1 cellular context compared by ENCODE assay signal in the genomic region with DNA sequence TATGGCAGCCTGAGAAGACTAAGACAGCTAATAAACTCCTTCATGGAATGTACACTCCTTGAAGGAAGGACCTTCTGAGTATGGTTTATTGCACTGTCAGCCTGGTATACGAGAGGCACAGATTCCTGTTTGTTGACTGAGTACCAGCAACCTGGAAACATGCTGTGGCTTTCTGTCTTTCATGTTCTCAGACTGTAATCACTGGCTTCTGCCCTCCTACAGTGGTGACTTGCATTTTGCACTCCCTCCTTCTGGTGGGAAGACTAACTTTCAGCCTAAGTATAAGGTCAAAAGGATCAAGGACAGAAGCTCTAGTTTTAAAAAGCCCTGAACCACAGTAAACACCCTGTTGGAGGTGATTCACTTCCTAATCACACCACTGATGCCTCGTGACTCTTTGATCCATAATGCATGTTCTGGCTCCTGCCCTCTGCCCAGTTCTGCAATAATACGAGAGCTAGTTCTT.
TF ChIP-seq lines count a peak whose summit lies in the region.

No MANE protein-coding gene starts in this region.

TF ChIP-seq in HepG2, 621 proteins besides CTCF, POLR2A, EP300 and RAD21 (continued from another document):
- TF ChIP-seq, protein P1, sequence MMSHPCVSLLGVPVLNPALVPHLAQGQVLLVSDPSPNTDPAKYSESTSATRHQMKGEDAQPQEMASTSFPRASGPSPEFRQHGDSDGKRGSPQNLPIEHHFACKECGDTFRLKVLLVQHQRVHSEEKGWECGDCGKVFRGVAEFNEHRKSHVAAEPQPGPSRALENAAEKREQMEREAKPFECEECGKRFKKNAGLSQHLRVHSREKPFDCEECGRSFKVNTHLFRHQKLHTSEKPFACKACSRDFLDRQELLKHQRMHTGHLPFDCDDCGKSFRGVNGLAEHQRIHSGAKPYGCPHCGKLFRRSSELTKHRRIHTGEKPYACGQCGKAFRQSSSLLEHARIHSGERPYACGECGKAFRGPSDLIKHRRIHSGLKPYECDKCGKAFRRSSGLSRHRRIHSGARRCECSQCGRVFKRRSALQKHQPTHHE (CRISPR knock-in tag; IDR thresholded peaks at IDR 0.05; ENCODE audit: borderline replicate concordance): no peak
- TF ChIP-seq HDAC6 (IDR thresholded peaks at IDR 0.05; ENCODE audit: low read depth, low read length): no peak
- TF ChIP-seq FOSL2 (CRISPR knock-in tag; IDR thresholded peaks at IDR 0.05): peak; percentile 97
- TF ChIP-seq, protein P2, sequence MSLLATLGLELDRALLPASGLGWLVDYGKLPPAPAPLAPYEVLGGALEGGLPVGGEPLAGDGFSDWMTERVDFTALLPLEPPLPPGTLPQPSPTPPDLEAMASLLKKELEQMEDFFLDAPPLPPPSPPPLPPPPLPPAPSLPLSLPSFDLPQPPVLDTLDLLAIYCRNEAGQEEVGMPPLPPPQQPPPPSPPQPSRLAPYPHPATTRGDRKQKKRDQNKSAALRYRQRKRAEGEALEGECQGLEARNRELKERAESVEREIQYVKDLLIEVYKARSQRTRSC (CRISPR knock-in tag; IDR thresholded peaks at IDR 0.05; ENCODE audit: low read depth): no peak
- TF ChIP-seq, protein P3, sequence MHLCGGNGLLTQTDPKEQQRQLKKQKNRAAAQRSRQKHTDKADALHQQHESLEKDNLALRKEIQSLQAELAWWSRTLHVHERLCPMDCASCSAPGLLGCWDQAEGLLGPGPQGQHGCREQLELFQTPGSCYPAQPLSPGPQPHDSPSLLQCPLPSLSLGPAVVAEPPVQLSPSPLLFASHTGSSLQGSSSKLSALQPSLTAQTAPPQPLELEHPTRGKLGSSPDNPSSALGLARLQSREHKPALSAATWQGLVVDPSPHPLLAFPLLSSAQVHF (CRISPR knock-in tag; IDR thresholded peaks at IDR 0.05): no peak
- TF ChIP-seq, protein P4, sequence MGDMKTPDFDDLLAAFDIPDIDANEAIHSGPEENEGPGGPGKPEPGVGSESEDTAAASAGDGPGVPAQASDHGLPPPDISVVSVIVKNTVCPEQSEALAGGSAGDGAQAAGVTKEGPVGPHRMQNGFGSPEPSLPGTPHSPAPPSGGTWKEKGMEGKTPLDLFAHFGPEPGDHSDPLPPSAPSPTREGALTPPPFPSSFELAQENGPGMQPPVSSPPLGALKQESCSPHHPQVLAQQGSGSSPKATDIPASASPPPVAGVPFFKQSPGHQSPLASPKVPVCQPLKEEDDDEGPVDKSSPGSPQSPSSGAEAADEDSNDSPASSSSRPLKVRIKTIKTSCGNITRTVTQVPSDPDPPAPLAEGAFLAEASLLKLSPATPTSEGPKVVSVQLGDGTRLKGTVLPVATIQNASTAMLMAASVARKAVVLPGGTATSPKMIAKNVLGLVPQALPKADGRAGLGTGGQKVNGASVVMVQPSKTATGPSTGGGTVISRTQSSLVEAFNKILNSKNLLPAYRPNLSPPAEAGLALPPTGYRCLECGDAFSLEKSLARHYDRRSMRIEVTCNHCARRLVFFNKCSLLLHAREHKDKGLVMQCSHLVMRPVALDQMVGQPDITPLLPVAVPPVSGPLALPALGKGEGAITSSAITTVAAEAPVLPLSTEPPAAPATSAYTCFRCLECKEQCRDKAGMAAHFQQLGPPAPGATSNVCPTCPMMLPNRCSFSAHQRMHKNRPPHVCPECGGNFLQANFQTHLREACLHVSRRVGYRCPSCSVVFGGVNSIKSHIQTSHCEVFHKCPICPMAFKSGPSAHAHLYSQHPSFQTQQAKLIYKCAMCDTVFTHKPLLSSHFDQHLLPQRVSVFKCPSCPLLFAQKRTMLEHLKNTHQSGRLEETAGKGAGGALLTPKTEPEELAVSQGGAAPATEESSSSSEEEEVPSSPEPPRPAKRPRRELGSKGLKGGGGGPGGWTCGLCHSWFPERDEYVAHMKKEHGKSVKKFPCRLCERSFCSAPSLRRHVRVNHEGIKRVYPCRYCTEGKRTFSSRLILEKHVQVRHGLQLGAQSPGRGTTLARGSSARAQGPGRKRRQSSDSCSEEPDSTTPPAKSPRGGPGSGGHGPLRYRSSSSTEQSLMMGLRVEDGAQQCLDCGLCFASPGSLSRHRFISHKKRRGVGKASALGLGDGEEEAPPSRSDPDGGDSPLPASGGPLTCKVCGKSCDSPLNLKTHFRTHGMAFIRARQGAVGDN (CRISPR knock-in tag; IDR thresholded peaks at IDR 0.05): no peak
- no peak for TF ChIP-seq ZNF318 (CRISPR knock-in tag; IDR thresholded peaks at IDR 0.05)
- no peak for TF ChIP-seq ZUFSP (CRISPR knock-in tag; IDR thresholded peaks at IDR 0.05; ENCODE audit: borderline replicate concordance)
- TF ChIP-seq CREM (IDR thresholded peaks at IDR 0.05): 0 out of 2 replicates have a peak, but pooled peaks have one; percentile 38
- TF ChIP-seq CREM (CRISPR knock-in tag; IDR thresholded peaks at IDR 0.05): no peak
- TF ChIP-seq, protein P5, sequence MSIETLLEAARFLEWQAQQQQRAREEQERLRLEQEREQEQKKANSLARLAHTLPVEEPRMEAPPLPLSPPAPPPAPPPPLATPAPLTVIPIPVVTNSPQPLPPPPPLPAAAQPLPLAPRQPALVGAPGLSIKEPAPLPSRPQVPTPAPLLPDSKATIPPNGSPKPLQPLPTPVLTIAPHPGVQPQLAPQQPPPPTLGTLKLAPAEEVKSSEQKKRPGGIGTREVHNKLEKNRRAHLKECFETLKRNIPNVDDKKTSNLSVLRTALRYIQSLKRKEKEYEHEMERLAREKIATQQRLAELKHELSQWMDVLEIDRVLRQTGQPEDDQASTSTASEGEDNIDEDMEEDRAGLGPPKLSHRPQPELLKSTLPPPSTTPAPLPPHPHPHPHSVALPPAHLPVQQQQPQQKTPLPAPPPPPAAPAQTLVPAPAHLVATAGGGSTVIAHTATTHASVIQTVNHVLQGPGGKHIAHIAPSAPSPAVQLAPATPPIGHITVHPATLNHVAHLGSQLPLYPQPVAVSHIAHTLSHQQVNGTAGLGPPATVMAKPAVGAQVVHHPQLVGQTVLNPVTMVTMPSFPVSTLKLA (IDR thresholded peaks at IDR 0.05): 0 out of 2 replicates have a peak, but pooled peaks have one; percentile 21
- TF ChIP-seq CBX2 (IDR thresholded peaks at IDR 0.05; ENCODE audit: low read depth, low read length): no peak
- no peak for TF ChIP-seq CBX2 (CRISPR knock-in tag; IDR thresholded peaks at IDR 0.05; ENCODE audit: low read depth)
